In genomic region chr2:181891966-181892794, GRCh38 we compare ENCODE assay signal across 8 cellular contexts. TPM values are rescaled to one million over a fixed set of nuclear protein-coding genes. Genes with fewer than 3 reads are reported as not detected.
DNase-seq lines count a peak whose midpoint lies in the region; ATAC-seq and TF ChIP-seq lines count a peak whose summit lies in the region.

No MANE protein-coding gene starts in this region.

- peak; percentile 55 for ATAC-seq in GM18873 (IDR thresholded peaks at IDR 0.05; ENCODE audit: low FRiP score, unreplicated experiment)
- ATAC-seq in HG03108 (IDR thresholded peaks at IDR 0.05; ENCODE audit: unreplicated experiment), result peak; percentile 43

- H3K4me3 Mint-ChIP-seq in activated CD4-positive, alpha-beta T cell treated with anti-CD3 and anti-CD28 coated beads, Interleukin-2, amount 10 ng/mL, durations not matched to agents 7 days and 5 days, result peak overlapping the region; percentile 91
- peak overlapping the region; percentile 99 for H3K4me3 Mint-ChIP-seq in dendritic cell treated with granulocyte-macrophage colony-stimulating factor and Interleukin-4, amounts not matched to agents 40 ng/mL and 50 ng/mL, for 4 days

- CTCF ChIA-PET in activated CD4-positive, alpha-beta T cell treated with anti-CD3 and anti-CD28 coated beads, Interleukin-2, amount 10 ng/mL, durations not matched to agents 7 days and 5 days (lab: Charles Lee), result interaction anchor here (0.6 to 2.6 kb wide), 5 partner anchors 8 to 154 kb away, joined by 3 to 7 read pairs (median 3); no protein-coding TSS in a partner anchor

- H3K27ac Mint-ChIP-seq in activated CD4-positive, alpha-beta T cell treated with anti-CD3 and anti-CD28 coated beads, Interleukin-2, amount 10 ng/mL, durations not matched to agents 7 days and 5 days, result peak overlapping the region; percentile 89
- H3K27ac Mint-ChIP-seq in dendritic cell treated with granulocyte-macrophage colony-stimulating factor and Interleukin-4, amounts not matched to agents 40 ng/mL and 50 ng/mL, for 4 days, result peak overlapping the region; percentile 99

- POLR2A ChIA-PET in activated CD4-positive, alpha-beta T cell treated with anti-CD3 and anti-CD28 coated beads, Interleukin-2, amount 10 ng/mL, durations not matched to agents 7 days and 5 days (lab: Charles Lee), result no interaction called here

- H3K4me1 Mint-ChIP-seq in activated CD4-positive, alpha-beta T cell treated with anti-CD3 and anti-CD28 coated beads, Interleukin-2, amount 10 ng/mL, durations not matched to agents 7 days and 5 days, result peaks cover 37% of the 10 kb centered on the region
- H3K4me1 Mint-ChIP-seq in dendritic cell treated with granulocyte-macrophage colony-stimulating factor and Interleukin-4, amounts not matched to agents 40 ng/mL and 50 ng/mL, for 4 days (ENCODE audit: low read depth), result peaks cover 25% of the 10 kb centered on the region

- peaks cover 21% of the 10 kb centered on the region for H3K27me3 Mint-ChIP-seq in activated CD4-positive, alpha-beta T cell treated with anti-CD3 and anti-CD28 coated beads, Interleukin-2, amount 10 ng/mL, durations not matched to agents 7 days and 5 days
- H3K27me3 Mint-ChIP-seq in dendritic cell treated with granulocyte-macrophage colony-stimulating factor and Interleukin-4, amounts not matched to agents 40 ng/mL and 50 ng/mL, for 4 days, result no peaks in the 10 kb centered on the region

- H3K4me3 ChIP-seq in lower leg skin (ENCODE audit: low read depth, poor library complexity, severe bottlenecking), result peak overlapping the region; percentile 96

- no peaks in the 10 kb centered on the region for H3K9me3 Mint-ChIP-seq in activated CD4-positive, alpha-beta T cell treated with anti-CD3 and anti-CD28 coated beads, Interleukin-2, amount 10 ng/mL, durations not matched to agents 7 days and 5 days
- H3K9me3 Mint-ChIP-seq in dendritic cell treated with granulocyte-macrophage colony-stimulating factor and Interleukin-4, amounts not matched to agents 40 ng/mL and 50 ng/mL, for 4 days, result no peaks in the 10 kb centered on the region

- DNase-seq in AML-193 (lab: John Stamatoyannopoulos, UW) (peak; percentile 58 to 62), NCI-H446 treated with DMSO at 0.1 percent for 48 hours (lab: John Stamatoyannopoulos, UW) (peak; percentile 37), lower leg skin (ENCODE audit: low spot score in 2 of 2) (peak; percentile 57 to 93)
- DNase-seq in activated CD4-positive, alpha-beta T cell treated with anti-CD3 and anti-CD28 coated beads, Interleukin-2, amount 10 ng/mL, durations not matched to agents 7 days and 5 days, result peak; percentile 72
- peak; percentile 26 to 49 (median 29) for DNase-seq in stimulated activated CD4-positive, alpha-beta T cell treated with anti-CD3 and anti-CD28 coated beads, TNF-alpha, amount 100 ng/mL, for 4 hours (ENCODE audit: low read depth in 3 of 3)

- 0 to 1% methylated on average over 52 to 57 of the region's 83 CpGs for WGBS in lower leg skin, 2 donors

- intact Hi-C loops in dendritic cell treated with granulocyte-macrophage colony-stimulating factor and Interleukin-4, amounts not matched to agents 40 ng/mL and 50 ng/mL, for 4 days (cut with micrococcal nuclease), result loop anchor here (2.0 to 10.0 kb wide), 2 partner anchors 43 to 907 kb away; partner anchors contain the start of gene UBE2E3
- intact Hi-C loops in lower leg skin (cut with DNase I; ENCODE audit: low total_unique reads), result no loop called here

- H3K36me3 Mint-ChIP-seq in activated CD4-positive, alpha-beta T cell treated with anti-CD3 and anti-CD28 coated beads, Interleukin-2, amount 10 ng/mL, durations not matched to agents 7 days and 5 days (ENCODE audit: low read depth), result peaks cover 30% of the 10 kb centered on the region
- H3K36me3 Mint-ChIP-seq in dendritic cell treated with granulocyte-macrophage colony-stimulating factor and Interleukin-4, amounts not matched to agents 40 ng/mL and 50 ng/mL, for 4 days (ENCODE audit: low read depth), result peaks cover 23% of the 10 kb centered on the region

- TF ChIP-seq CTCF in lower leg skin (IDR thresholded peaks at IDR 0.05), result no peak

- TF ChIP-seq POLR2A in lower leg skin (IDR thresholded peaks at IDR 0.05), result no peak

RNA-seq across cellular contexts. Expression of gene ITPRID2, which starts 0.7 kb away (rescaled TPM):
- 10 to 100 TPM; 56.9 to 68.3 TPM for total RNA-seq in activated CD4-positive, alpha-beta T cell treated with anti-CD3 and anti-CD28 coated beads, Interleukin-2, amount 10 ng/mL, durations not matched to agents 7 days and 5 days
- 100 to 1,000 TPM; 244 to 301 (median 256) TPM for total RNA-seq in lower leg skin

Comparison
In these comparisons a context has a peak if more than half of its experiments do, and no peak if none do; other contexts are left out.
1. Peak in every context shown above with its lines: DNase-seq, ATAC-seq and H3K4me3 ChIP-seq.